In the genomic region with DNA sequence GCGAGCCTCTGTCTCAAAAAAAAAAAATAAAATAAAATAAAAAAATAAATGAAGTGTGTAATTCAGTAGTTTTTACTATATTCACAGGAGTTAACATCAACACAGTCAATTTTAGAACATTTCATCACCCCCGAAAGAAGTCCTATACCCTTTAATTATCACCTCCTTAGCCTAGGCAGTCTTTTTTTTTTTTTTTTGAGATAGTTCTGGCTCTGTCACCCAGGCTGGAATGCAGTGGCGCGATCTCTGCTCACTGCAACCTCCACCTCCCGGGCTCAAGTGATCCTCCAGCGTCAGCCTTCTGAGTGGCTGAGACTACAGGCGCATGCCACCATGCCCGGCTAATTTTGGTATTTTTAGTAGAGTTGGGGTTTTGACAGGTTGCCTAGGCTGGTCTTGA, we compare ENCODE assay signal across 8 cellular contexts.
"Had no signal": no experiment of that assay in that cellular context is flagged by ENCODE, and none has a peak within 500 bp of the region (broad histone marks: within the 10 kb centered on the region; RNA-seq: fewer than 3 reads in every experiment).

No MANE protein-coding gene starts in this region.

- H3K4me1 ChIP-seq: HAP-1 had no signal

- DNase-seq: GM23248, GOT3, H7, IMR-90 had no signal

- FAIRE-seq: HTR-8/SVneo, K562 had no signal

- ATAC-seq: HCT116, K562 had no signal

- H3K27ac ChIP-seq: GM23248 had no signal

- H3K4me3 ChIP-seq: GM23248, HAP-1, K562 had no signal

- H3K9me3 ChIP-seq: HAP-1 had no signal

- H3K36me3 ChIP-seq: HAP-1 had no signal

- H3K9ac ChIP-seq: GM23248 had no signal
